ENCODE assay signal across 6 cellular contexts in the genomic region with DNA sequence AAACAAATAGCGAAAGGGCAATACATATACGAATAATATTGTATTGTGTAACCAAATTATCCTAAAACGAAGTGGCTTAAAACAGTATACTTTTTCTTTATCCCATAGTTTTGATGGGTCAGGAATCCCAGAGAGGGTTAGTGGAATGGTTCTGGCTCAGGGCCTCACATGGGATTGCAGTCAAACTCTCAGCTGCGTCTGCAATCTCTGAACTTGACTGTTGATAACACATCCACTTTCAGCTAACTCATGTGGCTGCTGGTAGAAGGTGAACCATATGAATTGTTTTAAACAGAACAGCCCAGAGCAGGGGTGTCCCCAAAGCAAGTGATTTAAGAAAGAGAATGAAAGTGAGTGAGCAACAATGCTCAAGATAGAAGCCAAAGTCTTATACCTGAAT.
"Had no signal": no experiment of that assay in that cellular context is flagged by ENCODE, and none has a peak within 500 bp of the region (broad histone marks: within the 10 kb centered on the region; RNA-seq: fewer than 3 reads in every experiment).

No MANE protein-coding gene starts in this region.

- H3K4me1 Mint-ChIP-seq: IgD-negative memory B cell had no signal

- H3K27ac Mint-ChIP-seq: IgD-negative memory B cell had no signal

- H3K36me3 Mint-ChIP-seq: IgD-negative memory B cell had no signal

- DNase-seq: IMR-90, KBM-7 had no signal

- H3K27ac ChIP-seq: HL-60 had no signal

- H3K4me3 Mint-ChIP-seq: IgD-negative memory B cell had no signal

- ATAC-seq: HepG2, K562 had no signal

- H3K4me3 ChIP-seq: K562 had no signal

- H3K27me3 Mint-ChIP-seq: IgD-negative memory B cell had no signal
